26 cellular contexts compared by ENCODE assay signal in genomic region chr4:19631814-19632213, GRCh38.
"Had no signal": no experiment of that assay in that cellular context is flagged by ENCODE, and none has a peak within 500 bp of the region (broad histone marks: within the 10 kb centered on the region; RNA-seq: fewer than 3 reads in every experiment).

No MANE protein-coding gene starts in this region.

- DNase-seq: dermis blood vessel endothelial cell; dorsolateral prefrontal cortex; effector CD4-positive, alpha-beta T cell; effector memory CD4-positive, alpha-beta T cell; erythroblast; esophagus squamous epithelium; foreskin fibroblast; foreskin melanocyte; gastrocnemius medialis; glutamatergic neuron; head of caudate nucleus; heart right ventricle; hippocampal formation; left cardiac atrium; left lung; left ventricle myocardium superior; lower lobe of right lung; mesenchymal stem cell; mucosa of descending colon; naive B cell had no signal

- H3K4me1 ChIP-seq: esophagus squamous epithelium, gastrocnemius medialis, heart right ventricle, left lung, lower lobe of right lung had no signal

- H3K36me3 ChIP-seq: esophagus squamous epithelium, gastrocnemius medialis, heart right ventricle, left lung, lower lobe of right lung had no signal

- ATAC-seq: esophagus mucosa, gastrocnemius medialis, heart right ventricle, left cardiac atrium, left lung, left ventricle myocardium superior, lower lobe of right lung, mucosa of descending colon had no signal

- H3K27ac ChIP-seq: coronary artery, dorsolateral prefrontal cortex, epithelial cell of prostate, esophagus squamous epithelium, gastrocnemius medialis, heart right ventricle, left lung, lower lobe of right lung had no signal

- H3K9me3 ChIP-seq: gastrocnemius medialis had no signal

- H3K27me3 ChIP-seq: dorsolateral prefrontal cortex, esophagus squamous epithelium, gastrocnemius medialis, heart right ventricle, left lung had no signal

- H3K4me3 ChIP-seq: coronary artery, dorsolateral prefrontal cortex, esophagus squamous epithelium, gastrocnemius medialis, heart right ventricle, left lung, lower lobe of right lung, mucosa of descending colon had no signal

- FAIRE-seq: colon, islet of Langerhans, keratinocyte had no signal
